ENCODE assay signal across 19 cellular contexts in genomic region chr7:66505009-66505408, GRCh38.
DNase-seq lines count a peak whose midpoint lies in the region; ATAC-seq, FAIRE-seq and TF ChIP-seq lines count a peak whose summit lies in the region.
"Had no signal": no experiment of that assay in that cellular context is flagged by ENCODE, and none has a peak within 500 bp of the region (broad histone marks: within the 10 kb centered on the region; RNA-seq: fewer than 3 reads in every experiment).

No MANE protein-coding gene starts in this region.

- no peak overlapping the region for H2BK120ac ChIP-seq in H1 (replicated peaks; ENCODE audit: low read depth, low read length)

- intact Hi-C loops in sigmoid colon (cut with DNase I) = no loop called here
- intact Hi-C loops in PC-3 (cut with micrococcal nuclease) = no loop called here

- DNase-seq in AG20443 (ENCODE audit: low spot score) = peak; percentile 10
- peak; percentile 4 for DNase-seq in GM03348 (ENCODE audit: low spot score)
- no peak for DNase-seq in H1 (ENCODE audit: low read depth in 1 of 2, low spot score in 2 of 2)
- peak; percentile 55 for DNase-seq in sigmoid colon
- no peak for DNase-seq in effector memory CD8-positive, alpha-beta T cell
- DNase-seq in PC-3 = no peak
- DNase-seq: DMS79 treated with DMSO at 0.1 percent for 48 hours; HCEC 1CT; NCI-H1105; NCI-H2029 treated with DMSO at 0.1 percent for 48 hours; NCI-H226; NCI-H510A treated with DMSO at 0.1 percent for 48 hours; NCI-H774; NK-92 treated with Interleukin-12 subunit alpha and Interleukin-12 subunit beta, amount 100 ng/mL, for 24 hours; Right ventricle myocardium superior had no signal

- no peak overlapping the region for H4K91ac ChIP-seq in H1 (replicated peaks; ENCODE audit: insufficient read length, low read length)

- no peaks in the 10 kb centered on the region; a peak in 1 of 4 replicates for H3K9me3 ChIP-seq in H1 (ENCODE audit: insufficient read depth in 2 of 2, low read depth in 1 of 2, low read length in 1 of 2)
- H3K9me3 ChIP-seq in sigmoid colon = no peaks in the 10 kb centered on the region
- no peaks in the 10 kb centered on the region for H3K9me3 ChIP-seq in PC-3 (ENCODE audit: low read length)

- H2BK20ac ChIP-seq in H1 (ENCODE audit: low read length) = no peak overlapping the region

- no peak overlapping the region for H3K27ac Mint-ChIP-seq in effector memory CD8-positive, alpha-beta T cell
- H3K27ac Mint-ChIP-seq: B cell had no signal

- TF ChIP-seq RAD21 in H1 (IDR thresholded peaks at IDR 0.05 in 1 of 2, conservative IDR thresholded peaks at IDR 0.05 in 1 of 2; ENCODE audit: low read depth in 2 of 2, low read length in 2 of 2) = no peak

- H3K23ac ChIP-seq in H1 (ENCODE audit: insufficient read length) = no peak overlapping the region

- H3K9me3 Mint-ChIP-seq in effector memory CD8-positive, alpha-beta T cell = no peaks in the 10 kb centered on the region

- H3K4me2 ChIP-seq in H1 (ENCODE audit: insufficient read depth in 1 of 2, low read depth in 2 of 2, low read length in 2 of 2) (no peak overlapping the region), PC-3 (ENCODE audit: low read length) (no peak overlapping the region)

- H3K79me2 ChIP-seq in H1 (ENCODE audit: control insufficient read depth in 1 of 2, insufficient read depth in 2 of 2, low read length in 2 of 2) (no peaks in the 10 kb centered on the region), PC-3 (ENCODE audit: low read length) (no peaks in the 10 kb centered on the region)

- FAIRE-seq in H1 (lab: Jason Lieb, UNC) = no peak
- FAIRE-seq: A204.1, GM12878 had no signal

- H3K79me1 ChIP-seq in H1 (ENCODE audit: low read depth, low read length) = no peaks in the 10 kb centered on the region

- H3K9me2 ChIP-seq in PC-3 (replicated peaks; ENCODE audit: low read length) = no peaks in the 10 kb centered on the region

- H4K5ac ChIP-seq in H1 (ENCODE audit: insufficient read length, low read depth, low read length) = no peak overlapping the region

- peaks cover 5% of the 10 kb centered on the region for H3K36me3 Mint-ChIP-seq in effector memory CD8-positive, alpha-beta T cell (ENCODE audit: insufficient read depth)

- H2AK5ac ChIP-seq in H1 (ENCODE audit: low read depth, low read length) = no peak overlapping the region

- no peak overlapping the region for H3K9ac ChIP-seq in H1 (replicated peaks in 1 of 4; ENCODE audit: extremely low read depth in 1 of 4, low read depth in 3 of 4, low read length in 3 of 4)
- no peak overlapping the region for H3K9ac ChIP-seq in PC-3 (ENCODE audit: low read length)

- no peak for TF ChIP-seq POLR2A in H1 (IDR thresholded peaks at IDR 0.05; ENCODE audit: control extremely low read depth in 1 of 2, low read depth in 2 of 2, low read length in 2 of 2)
- no peak for TF ChIP-seq POLR2A in sigmoid colon (IDR thresholded peaks at IDR 0.05)

- H3K36me3 ChIP-seq in H1 (ENCODE audit: control insufficient read depth in 2 of 4, insufficient read depth in 4 of 4, low read length in 3 of 4) = no peaks in the 10 kb centered on the region
- H3K36me3 ChIP-seq in sigmoid colon = no peaks in the 10 kb centered on the region
- H3K36me3 ChIP-seq in PC-3 (ENCODE audit: low read depth, low read length) = no peaks in the 10 kb centered on the region

- no peak overlapping the region for H4K8ac ChIP-seq in H1 (ENCODE audit: extremely low read depth, insufficient read depth, low read length)

- peak overlapping the region; percentile 48 for H3K14ac ChIP-seq in H1 (ENCODE audit: insufficient read length)

- H4K20me1 ChIP-seq in H1 (replicated peaks in 1 of 2; ENCODE audit: control insufficient read depth in 1 of 2, insufficient read depth in 2 of 2, low read length in 2 of 2) (no peaks in the 10 kb centered on the region), PC-3 (ENCODE audit: low read length) (no peaks in the 10 kb centered on the region)

- TF ChIP-seq EP300 in H1 (IDR thresholded peaks at IDR 0.05; ENCODE audit: borderline replicate concordance in 1 of 2, low read depth in 2 of 2, low read length in 2 of 2) (no peak), sigmoid colon (IDR thresholded peaks at IDR 0.05) (no peak)

- H3K27me3 Mint-ChIP-seq in effector memory CD8-positive, alpha-beta T cell = peaks cover 0 to 8% of the 10 kb centered on the region in 2 donors

- no peak overlapping the region for H2AFZ ChIP-seq in H1 (ENCODE audit: low read length)
- no peak overlapping the region for H2AFZ ChIP-seq in PC-3 (ENCODE audit: low read length)

- H3K4me1 Mint-ChIP-seq in effector memory CD8-positive, alpha-beta T cell (ENCODE audit: low read depth in 2 of 2) = peaks cover 6 to 14% of the 10 kb centered on the region in 2 donors

- ATAC-seq in GM21447 (IDR thresholded peaks at IDR 0.05; ENCODE audit: unreplicated experiment) (no peak), PC-3 (no peak)
- no peak for ATAC-seq in effector memory CD8-positive, alpha-beta T cell (replicated peaks)
- ATAC-seq: GM12878 had no signal

- H3K23me2 ChIP-seq in H1 (ENCODE audit: low read depth, low read length) = no peaks in the 10 kb centered on the region; the same call in 1 of the 2 replicates

- H3K27me3 ChIP-seq in H1 (replicated peaks in 1 of 4; ENCODE audit: control insufficient read depth in 3 of 4, extremely low read depth in 1 of 4, insufficient read depth in 3 of 4, low read length in 3 of 4) = no peaks in the 10 kb centered on the region
- H3K27me3 ChIP-seq in sigmoid colon = peaks cover 4 to 48% (median 12%) of the 10 kb centered on the region in 3 donors
- H3K27me3 ChIP-seq in PC-3 (ENCODE audit: low read length) = no peaks in the 10 kb centered on the region

- POLR2A ChIA-PET in H1 (lab: Charles Lee; ENCODE audit: partially characterized antibody) (no interaction called here), PC-3 (lab: Charles Lee; ENCODE audit: unreplicated experiment) (no interaction called here)

- H3K27ac ChIP-seq in H1 (ENCODE audit: low read depth, low read length) (no peak overlapping the region), sigmoid colon (no peak overlapping the region), PC-3 (ENCODE audit: low read length) (no peak overlapping the region)

- H2BK12ac ChIP-seq in H1 (ENCODE audit: low read depth, low read length) = no peak overlapping the region

- H3K4me1 ChIP-seq in H1 (replicated peaks in 1 of 4; ENCODE audit: control insufficient read depth in 3 of 4, insufficient read depth in 4 of 4, low read length in 3 of 4) (no peaks in the 10 kb centered on the region), sigmoid colon (peaks cover 0 to 14% (median 8%) of the 10 kb centered on the region in 4 donors), PC-3 (ENCODE audit: insufficient read depth, low read length) (no peaks in the 10 kb centered on the region)

- H3K56ac ChIP-seq in H1 (replicated peaks; ENCODE audit: insufficient read length, low read depth, low read length) = no peak overlapping the region

- H3K4ac ChIP-seq in H1 (replicated peaks; ENCODE audit: insufficient read length, low read depth, low read length) = no peak overlapping the region

- no peak overlapping the region for H3K18ac ChIP-seq in H1 (ENCODE audit: extremely low read depth, low read length)

- H3K4me3 Mint-ChIP-seq in effector memory CD8-positive, alpha-beta T cell = peak overlapping the region in 1 of 2 donors; percentile 23

- no TSS peak for BruUV-seq in PC-3 (replicated peaks; lab: Mats Ljungman, UMichigan)

- H2BK5ac ChIP-seq in H1 (ENCODE audit: low read depth, low read length) = no peak overlapping the region

- CTCF ChIA-PET in H1 (lab: Charles Lee; ENCODE audit: partially characterized antibody) = no interaction called here
- CTCF ChIA-PET in PC-3 (lab: Charles Lee) = no interaction called here

- 96% methylated on average over 29 of the region's 30 CpGs; no CpG with 5 or more reads in 1 of the 2 experiments for WGBS in H1 (ENCODE audit: extremely low coverage in 1 of 2, insufficient coverage in 1 of 2, insufficient read length in 1 of 2, insufficient replicate concordance in 2 of 2, low coverage in 1 of 2, low lambda C conversion rate in 2 of 2, missing lambda C conversion rate in 1 of 2), 2 experiments
- WGBS in sigmoid colon, 2 donors = 90 to 96% methylated on average over 30 of the region's 30 CpGs

- no peaks in the 10 kb centered on the region for H3F3A ChIP-seq in PC-3 (ENCODE audit: low read length, unreplicated experiment)

- TF ChIP-seq CTCF in H1 (IDR thresholded peaks at IDR 0.05; ENCODE audit: control extremely low read depth in 1 of 3, insufficient read depth in 1 of 3, low read depth in 1 of 3, low read length in 3 of 3) (no peak), sigmoid colon (IDR thresholded peaks at IDR 0.05) (no peak), PC-3 (conservative IDR thresholded peaks at IDR 0.05; ENCODE audit: low read depth, low read length) (no peak)

- H3K4me3 ChIP-seq in H1 (ENCODE audit: extremely low read depth in 1 of 4, insufficient read depth in 2 of 4, low read depth in 3 of 4, low read length in 4 of 4) (no peak overlapping the region), sigmoid colon (no peak overlapping the region), PC-3 (ENCODE audit: low read length) (no peak overlapping the region)
- H3K4me3 ChIP-seq: GM12878 had no signal

- H2BK15ac ChIP-seq in H1 (ENCODE audit: low read length) = no peak overlapping the region

TF ChIP-seq in H1, 55 proteins besides CTCF, POLR2A, EP300 and RAD21:
- TF ChIP-seq GTF2F1 (IDR thresholded peaks at IDR 0.05; ENCODE audit: borderline replicate concordance, low read depth, low read length) = no peak
- no peak for TF ChIP-seq SP1 (IDR thresholded peaks at IDR 0.05; ENCODE audit: low read depth, low read length)
- no peak for TF ChIP-seq RNF2 (IDR thresholded peaks at IDR 0.05; ENCODE audit: borderline replicate concordance, low read depth, low read length, missing control alignments, poor library complexity, severe bottlenecking)
- no peak for TF ChIP-seq KDM4A (IDR thresholded peaks at IDR 0.05; ENCODE audit: low read depth, low read length, severe bottlenecking)
- TF ChIP-seq FOSL1 (IDR thresholded peaks at IDR 0.05; ENCODE audit: insufficient read depth, low read depth, low read length) = no peak
- TF ChIP-seq ASH2L (IDR thresholded peaks at IDR 0.05; ENCODE audit: low read length) = no peak
- no peak for TF ChIP-seq JUND (IDR thresholded peaks at IDR 0.05; ENCODE audit: low read length)
- no peak for TF ChIP-seq KDM1A (IDR thresholded peaks at IDR 0.05; ENCODE audit: borderline replicate concordance, low read length)
- no peak for TF ChIP-seq TAF7 (optimal IDR thresholded peaks at IDR 0.05; ENCODE audit: borderline replicate concordance, low read depth, low read length)
- TF ChIP-seq SP4 (IDR thresholded peaks at IDR 0.05; ENCODE audit: low read length) = no peak
- TF ChIP-seq KDM5A (IDR thresholded peaks at IDR 0.05; ENCODE audit: low read length) = no peak
- no peak for TF ChIP-seq RXRA (IDR thresholded peaks at IDR 0.05; ENCODE audit: insufficient read depth, low read depth, low read length)
- TF ChIP-seq TEAD4 (IDR thresholded peaks at IDR 0.05; ENCODE audit: low read depth, low read length) = no peak
TF ChIP-seq in H1: peak in this region for 0.

Comparison
In these comparisons a context has a peak if more than half of its experiments do, and no peak if none do; other contexts are left out.
1. DNase-seq: peak in AG20443 (single experiment), GM03348 (single experiment) and sigmoid colon (single experiment); none in H1 (0 of 2), effector memory CD8-positive, alpha-beta T cell (0 of 3) and PC-3 (single experiment).